In the genomic region with DNA sequence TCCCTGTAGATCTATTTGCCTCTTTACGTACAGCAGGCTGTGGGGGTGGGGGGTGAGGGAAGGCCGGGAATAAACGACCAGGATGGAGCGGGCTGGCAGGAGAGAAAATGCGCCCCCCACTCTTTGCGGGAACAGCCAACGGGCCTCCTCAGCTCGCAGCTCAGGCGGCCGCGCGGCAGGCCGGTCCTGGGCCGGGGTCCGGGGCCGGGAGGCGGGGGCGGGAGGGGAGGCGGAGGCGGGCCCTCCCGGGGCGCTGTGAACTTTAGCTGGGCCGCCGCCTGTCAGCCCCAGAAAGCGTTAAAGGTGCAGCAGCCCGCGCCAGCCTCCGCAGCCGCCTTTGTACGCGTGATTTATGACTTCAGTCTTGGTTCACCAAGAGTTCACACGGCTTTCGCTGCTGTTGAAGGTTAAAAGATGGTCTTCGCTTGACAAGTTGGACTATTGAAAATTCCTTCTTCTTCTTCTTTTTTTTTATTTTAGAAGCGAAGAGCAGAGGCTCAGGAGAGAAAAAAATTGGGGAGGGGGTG, we compare ENCODE assay signal across 8 cellular contexts.
A peak's percentile ranks its signal among the peaks of the same experiment; 100 is the strongest.
DNase-seq lines count a peak whose midpoint lies in the region; ATAC-seq and TF ChIP-seq lines count a peak whose summit lies in the region.
"Not testable (repeated sequence)": the region's sequence is repeated elsewhere in the genome, so short reads cannot be mapped to it uniquely, and the experiment has no call there.

No MANE protein-coding gene starts in this region.

- H3K4me3 ChIP-seq in GM23338: peak overlapping the region; percentile 43; the same call in 1 of the 2 replicates
- H3K4me3 ChIP-seq in WERI-Rb-1 (ENCODE audit: low read depth, low read length); mucosa of descending colon: not testable (repeated sequence)
- H3K4me3 ChIP-seq in epithelial cell of proximal tubule (ENCODE audit: low read depth, low read length): peak overlapping the region; percentile 22

- intact Hi-C loops in left ventricle myocardium superior (cut with micrococcal nuclease); mucosa of descending colon (cut with DNase I, micrococcal nuclease): not testable (repeated sequence)

- peak; percentile 44; the same call in 2 of the 3 replicates for ATAC-seq in GM23338
- not testable (repeated sequence) for ATAC-seq in activated naive CD8-positive, alpha-beta T cell treated with anti-CD3 and anti-CD28 coated beads, Interleukin-2, amount 50 U/mL, for 24 hours; left ventricle myocardium superior; mucosa of descending colon

- H2AFZ ChIP-seq in GM23338: not testable (repeated sequence)

- H3K36me3 ChIP-seq in GM23338 (ENCODE audit: insufficient read depth); WERI-Rb-1; mucosa of descending colon (ENCODE audit: low read depth): not testable (repeated sequence)

- not testable (repeated sequence) for H3K27me3 Mint-ChIP-seq in GM23338 (ENCODE audit: insufficient read depth, low read depth, poor library complexity); activated naive CD8-positive, alpha-beta T cell treated with anti-CD3 and anti-CD28 coated beads, Interleukin-2, amount 50 U/mL, for 24 hours

- H3K4me1 ChIP-seq in GM23338 (ENCODE audit: insufficient read depth); mucosa of descending colon (ENCODE audit: low read depth): not testable (repeated sequence)

- not testable (repeated sequence) for H3K9me3 ChIP-seq in WERI-Rb-1 (ENCODE audit: severe bottlenecking); mucosa of descending colon

- DNase-seq in GM23338 (ENCODE audit: low spot score); epithelial cell of proximal tubule (ENCODE audit: low read depth): not testable (repeated sequence)
- DNase-seq in WERI-Rb-1 (peak; percentile 24), left ventricle myocardium superior (peak; percentile 62), mucosa of descending colon (peak; percentile 73 to 78 (median 77)), retina (peak; percentile 28), ureter (ENCODE audit: low spot score) (peak; percentile 57)
- DNase-seq in activated naive CD8-positive, alpha-beta T cell treated with anti-CD3 and anti-CD28 coated beads, Interleukin-2, amount 50 U/mL, for 24 hours: peak; percentile 8

- H3K9me3 Mint-ChIP-seq in GM23338: peaks cover 13% of the 10 kb centered on the region
- H3K9me3 Mint-ChIP-seq in activated naive CD8-positive, alpha-beta T cell treated with anti-CD3 and anti-CD28 coated beads, Interleukin-2, amount 50 U/mL, for 24 hours: not testable (repeated sequence)

- peaks cover 16% of the 10 kb centered on the region; the same call in 2 of the 3 replicates for H3K4me1 Mint-ChIP-seq in GM23338
- H3K4me1 Mint-ChIP-seq in activated naive CD8-positive, alpha-beta T cell treated with anti-CD3 and anti-CD28 coated beads, Interleukin-2, amount 50 U/mL, for 24 hours: not testable (repeated sequence)

- TF ChIP-seq CTCF in GM23338 (conservative IDR thresholded peaks at IDR 0.05; ENCODE audit: low read depth in 2 of 2); WERI-Rb-1 (IDR thresholded peaks at IDR 0.05; ENCODE audit: low read depth, low read length); epithelial cell of proximal tubule (conservative IDR thresholded peaks at IDR 0.05; ENCODE audit: low read depth, low read length); mucosa of descending colon (IDR thresholded peaks at IDR 0.05): not testable (repeated sequence)

- not testable (repeated sequence) for H3F3A ChIP-seq in GM23338 (replicated peaks; ENCODE audit: low read depth)

- peak overlapping the region; percentile 52; the same call in 2 of the 3 replicates for H3K4me3 Mint-ChIP-seq in GM23338
- H3K4me3 Mint-ChIP-seq in activated naive CD8-positive, alpha-beta T cell treated with anti-CD3 and anti-CD28 coated beads, Interleukin-2, amount 50 U/mL, for 24 hours: not testable (repeated sequence)

- not testable (repeated sequence) for H3K27ac ChIP-seq in GM23338 (ENCODE audit: low read depth); WERI-Rb-1

- H3K79me2 ChIP-seq in GM23338 (replicated peaks; ENCODE audit: insufficient read depth): not testable (repeated sequence)

- not testable (repeated sequence) for H3K27me3 ChIP-seq in GM23338 (ENCODE audit: insufficient read depth); WERI-Rb-1 (ENCODE audit: insufficient read depth, low read depth, severe bottlenecking)

- H4K20me1 ChIP-seq in GM23338 (replicated peaks; ENCODE audit: insufficient read depth): not testable (repeated sequence)

- peak overlapping the region; percentile 55; the same call in 1 of the 2 replicates for H3K4me2 ChIP-seq in GM23338

- not testable (repeated sequence) for H3K27ac Mint-ChIP-seq in GM23338; activated naive CD8-positive, alpha-beta T cell treated with anti-CD3 and anti-CD28 coated beads, Interleukin-2, amount 50 U/mL, for 24 hours

- H3K36me3 Mint-ChIP-seq in GM23338 (ENCODE audit: low read depth); activated naive CD8-positive, alpha-beta T cell treated with anti-CD3 and anti-CD28 coated beads, Interleukin-2, amount 50 U/mL, for 24 hours (ENCODE audit: low read depth): not testable (repeated sequence)

- H3K9me2 ChIP-seq in GM23338 (ENCODE audit: insufficient read depth): not testable (repeated sequence)
